Comparison of ENCODE assay signal across 1 cellular context in the genomic region with DNA sequence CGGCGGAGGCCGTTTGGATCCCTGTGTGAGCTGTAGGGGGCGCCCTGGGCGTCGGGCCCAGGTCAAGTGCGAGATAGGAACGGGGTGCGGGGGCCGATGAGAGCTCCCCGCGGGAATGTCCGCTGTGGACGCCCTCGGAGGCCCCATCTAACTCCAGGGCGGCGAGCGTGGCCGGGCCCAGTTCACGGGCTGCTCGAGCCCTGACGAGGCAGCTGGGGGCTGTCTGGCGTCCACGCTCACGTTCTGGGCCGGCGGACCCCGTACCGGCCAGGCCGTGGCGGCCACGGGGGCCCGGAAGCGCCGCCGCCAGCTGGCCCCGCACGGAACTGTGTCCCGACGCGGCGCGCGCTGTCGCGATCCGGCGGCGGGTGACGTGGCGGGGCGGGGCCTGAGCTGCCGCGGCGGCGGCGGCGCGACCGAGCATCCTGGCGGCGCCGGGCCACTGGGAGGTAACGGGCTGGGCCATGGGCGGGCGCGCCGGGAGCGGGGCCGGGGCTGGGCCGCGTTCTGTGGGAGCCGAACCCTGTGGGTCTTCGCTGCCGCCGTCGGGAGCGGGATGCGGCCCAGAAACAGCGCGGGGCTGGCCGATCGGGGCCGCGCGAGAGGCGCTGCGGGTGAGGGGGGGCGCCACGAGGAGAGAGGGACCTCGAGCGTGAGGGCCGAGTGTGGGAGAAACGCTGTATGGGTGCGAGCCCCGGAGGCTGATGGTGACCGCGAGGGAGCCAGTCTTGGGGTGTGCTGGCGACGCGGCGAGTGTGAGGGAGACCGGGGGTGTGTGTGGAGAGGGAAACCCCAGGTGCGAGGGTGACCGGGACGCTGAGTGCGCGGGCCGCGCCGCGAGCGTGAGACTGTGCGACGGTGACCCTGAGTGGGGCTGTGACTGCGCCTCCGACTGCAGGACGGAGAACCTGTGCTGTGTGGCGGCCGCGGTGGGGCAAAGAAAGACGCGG.
TF ChIP-seq lines count a peak whose summit lies in the region.

A gene (plus strand): TSS at position 399 of the 950 bp plus-strand sequence. CDS start 10,201 bp downstream, outside the sequence.

TF ChIP-seq in K562, 482 proteins besides CTCF, POLR2A, EP300 and RAD21 (continued from another document and continues in another):
- no peak for TF ChIP-seq MEIS2 (IDR thresholded peaks at IDR 0.05; ENCODE audit: partially characterized antibody)
- TF ChIP-seq ETV1 (tag; conservative IDR thresholded peaks at IDR 0.05; ENCODE audit: low read depth): peak; percentile 68
- TF ChIP-seq, protein P1, sequence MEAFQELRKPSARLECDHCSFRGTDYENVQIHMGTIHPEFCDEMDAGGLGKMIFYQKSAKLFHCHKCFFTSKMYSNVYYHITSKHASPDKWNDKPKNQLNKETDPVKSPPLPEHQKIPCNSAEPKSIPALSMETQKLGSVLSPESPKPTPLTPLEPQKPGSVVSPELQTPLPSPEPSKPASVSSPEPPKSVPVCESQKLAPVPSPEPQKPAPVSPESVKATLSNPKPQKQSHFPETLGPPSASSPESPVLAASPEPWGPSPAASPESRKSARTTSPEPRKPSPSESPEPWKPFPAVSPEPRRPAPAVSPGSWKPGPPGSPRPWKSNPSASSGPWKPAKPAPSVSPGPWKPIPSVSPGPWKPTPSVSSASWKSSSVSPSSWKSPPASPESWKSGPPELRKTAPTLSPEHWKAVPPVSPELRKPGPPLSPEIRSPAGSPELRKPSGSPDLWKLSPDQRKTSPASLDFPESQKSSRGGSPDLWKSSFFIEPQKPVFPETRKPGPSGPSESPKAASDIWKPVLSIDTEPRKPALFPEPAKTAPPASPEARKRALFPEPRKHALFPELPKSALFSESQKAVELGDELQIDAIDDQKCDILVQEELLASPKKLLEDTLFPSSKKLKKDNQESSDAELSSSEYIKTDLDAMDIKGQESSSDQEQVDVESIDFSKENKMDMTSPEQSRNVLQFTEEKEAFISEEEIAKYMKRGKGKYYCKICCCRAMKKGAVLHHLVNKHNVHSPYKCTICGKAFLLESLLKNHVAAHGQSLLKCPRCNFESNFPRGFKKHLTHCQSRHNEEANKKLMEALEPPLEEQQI (IDR thresholded peaks at IDR 0.05): no peak
- TF ChIP-seq FIP1L1 (IDR thresholded peaks at IDR 0.05; ENCODE audit: low read depth, low read length, poor library complexity, severe bottlenecking): peak; percentile 77
- TF ChIP-seq POLR2B (IDR thresholded peaks at IDR 0.05; ENCODE audit: low read depth, partially characterized antibody): no peak
- TF ChIP-seq ZNF274 (IDR thresholded peaks at IDR 0.05; ENCODE audit: borderline replicate concordance, low read depth, low read length): 0 out of 2 replicates have a peak, but pooled peaks have one; percentile 27
- no peak; the same call in 1 of the 2 replicates for TF ChIP-seq TRIM28 (IDR thresholded peaks at IDR 0.05)
- peak; percentile 29 for TF ChIP-seq POLR2AphosphoS5 (IDR thresholded peaks at IDR 0.05; ENCODE audit: control insufficient read depth, insufficient read depth, low read depth, low read length)
- TF ChIP-seq, protein P2, sequence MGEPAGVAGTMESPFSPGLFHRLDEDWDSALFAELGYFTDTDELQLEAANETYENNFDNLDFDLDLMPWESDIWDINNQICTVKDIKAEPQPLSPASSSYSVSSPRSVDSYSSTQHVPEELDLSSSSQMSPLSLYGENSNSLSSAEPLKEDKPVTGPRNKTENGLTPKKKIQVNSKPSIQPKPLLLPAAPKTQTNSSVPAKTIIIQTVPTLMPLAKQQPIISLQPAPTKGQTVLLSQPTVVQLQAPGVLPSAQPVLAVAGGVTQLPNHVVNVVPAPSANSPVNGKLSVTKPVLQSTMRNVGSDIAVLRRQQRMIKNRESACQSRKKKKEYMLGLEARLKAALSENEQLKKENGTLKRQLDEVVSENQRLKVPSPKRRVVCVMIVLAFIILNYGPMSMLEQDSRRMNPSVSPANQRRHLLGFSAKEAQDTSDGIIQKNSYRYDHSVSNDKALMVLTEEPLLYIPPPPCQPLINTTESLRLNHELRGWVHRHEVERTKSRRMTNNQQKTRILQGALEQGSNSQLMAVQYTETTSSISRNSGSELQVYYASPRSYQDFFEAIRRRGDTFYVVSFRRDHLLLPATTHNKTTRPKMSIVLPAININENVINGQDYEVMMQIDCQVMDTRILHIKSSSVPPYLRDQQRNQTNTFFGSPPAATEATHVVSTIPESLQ (CRISPR knock-in tag; IDR thresholded peaks at IDR 0.05): 0 out of 2 replicates have a peak, but pooled peaks have one; percentile 72
- no peak for TF ChIP-seq ZNF75A (CRISPR knock-in tag; IDR thresholded peaks at IDR 0.05)
- 0 out of 2 replicates have a peak, but pooled peaks have one; percentile 55 for TF ChIP-seq E2F3 (CRISPR knock-in tag; IDR thresholded peaks at IDR 0.05)
- no peak for TF ChIP-seq PTRF (tag; IDR thresholded peaks at IDR 0.05)
- peak; percentile 43 for TF ChIP-seq U2AF1 (optimal IDR thresholded peaks at IDR 0.05; ENCODE audit: low read depth, low read length)
- TF ChIP-seq FOXA3 (CRISPR knock-in tag; conservative IDR thresholded peaks at IDR 0.05 in 1 of 2, IDR thresholded peaks at IDR 0.05 in 1 of 2): no peak
- TF ChIP-seq, protein P3, sequence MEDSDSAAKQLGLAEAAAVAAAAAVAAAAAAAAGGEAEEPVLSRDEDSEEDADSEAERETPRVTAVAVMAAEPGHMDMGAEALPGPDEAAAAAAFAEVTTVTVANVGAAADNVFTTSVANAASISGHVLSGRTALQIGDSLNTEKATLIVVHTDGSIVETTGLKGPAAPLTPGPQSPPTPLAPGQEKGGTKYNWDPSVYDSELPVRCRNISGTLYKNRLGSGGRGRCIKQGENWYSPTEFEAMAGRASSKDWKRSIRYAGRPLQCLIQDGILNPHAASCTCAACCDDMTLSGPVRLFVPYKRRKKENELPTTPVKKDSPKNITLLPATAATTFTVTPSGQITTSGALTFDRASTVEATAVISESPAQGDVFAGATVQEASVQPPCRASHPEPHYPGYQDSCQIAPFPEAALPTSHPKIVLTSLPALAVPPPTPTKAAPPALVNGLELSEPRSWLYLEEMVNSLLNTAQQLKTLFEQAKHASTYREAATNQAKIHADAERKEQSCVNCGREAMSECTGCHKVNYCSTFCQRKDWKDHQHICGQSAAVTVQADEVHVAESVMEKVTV (CRISPR knock-in tag; IDR thresholded peaks at IDR 0.05): peak; percentile 44; the same call in 1 of the 2 replicates
- TF ChIP-seq HNRNPLL (IDR thresholded peaks at IDR 0.05; ENCODE audit: low read depth, low read length, poor library complexity, severe bottlenecking): peak; percentile 98
- TF ChIP-seq ARID2 (IDR thresholded peaks at IDR 0.05): no peak
- TF ChIP-seq, protein P4, sequence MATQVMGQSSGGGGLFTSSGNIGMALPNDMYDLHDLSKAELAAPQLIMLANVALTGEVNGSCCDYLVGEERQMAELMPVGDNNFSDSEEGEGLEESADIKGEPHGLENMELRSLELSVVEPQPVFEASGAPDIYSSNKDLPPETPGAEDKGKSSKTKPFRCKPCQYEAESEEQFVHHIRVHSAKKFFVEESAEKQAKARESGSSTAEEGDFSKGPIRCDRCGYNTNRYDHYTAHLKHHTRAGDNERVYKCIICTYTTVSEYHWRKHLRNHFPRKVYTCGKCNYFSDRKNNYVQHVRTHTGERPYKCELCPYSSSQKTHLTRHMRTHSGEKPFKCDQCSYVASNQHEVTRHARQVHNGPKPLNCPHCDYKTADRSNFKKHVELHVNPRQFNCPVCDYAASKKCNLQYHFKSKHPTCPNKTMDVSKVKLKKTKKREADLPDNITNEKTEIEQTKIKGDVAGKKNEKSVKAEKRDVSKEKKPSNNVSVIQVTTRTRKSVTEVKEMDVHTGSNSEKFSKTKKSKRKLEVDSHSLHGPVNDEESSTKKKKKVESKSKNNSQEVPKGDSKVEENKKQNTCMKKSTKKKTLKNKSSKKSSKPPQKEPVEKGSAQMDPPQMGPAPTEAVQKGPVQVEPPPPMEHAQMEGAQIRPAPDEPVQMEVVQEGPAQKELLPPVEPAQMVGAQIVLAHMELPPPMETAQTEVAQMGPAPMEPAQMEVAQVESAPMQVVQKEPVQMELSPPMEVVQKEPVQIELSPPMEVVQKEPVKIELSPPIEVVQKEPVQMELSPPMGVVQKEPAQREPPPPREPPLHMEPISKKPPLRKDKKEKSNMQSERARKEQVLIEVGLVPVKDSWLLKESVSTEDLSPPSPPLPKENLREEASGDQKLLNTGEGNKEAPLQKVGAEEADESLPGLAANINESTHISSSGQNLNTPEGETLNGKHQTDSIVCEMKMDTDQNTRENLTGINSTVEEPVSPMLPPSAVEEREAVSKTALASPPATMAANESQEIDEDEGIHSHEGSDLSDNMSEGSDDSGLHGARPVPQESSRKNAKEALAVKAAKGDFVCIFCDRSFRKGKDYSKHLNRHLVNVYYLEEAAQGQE (CRISPR knock-in tag; IDR thresholded peaks at IDR 0.05; ENCODE audit: low read depth): peak; percentile 64; the same call in 1 of the 2 replicates
- TF ChIP-seq MTA1 (IDR thresholded peaks at IDR 0.05; ENCODE audit: borderline replicate concordance): peak; percentile 73
- TF ChIP-seq PHF20 (IDR thresholded peaks at IDR 0.05; ENCODE audit: partially characterized antibody): peak; percentile 52
- TF ChIP-seq, protein P5, sequence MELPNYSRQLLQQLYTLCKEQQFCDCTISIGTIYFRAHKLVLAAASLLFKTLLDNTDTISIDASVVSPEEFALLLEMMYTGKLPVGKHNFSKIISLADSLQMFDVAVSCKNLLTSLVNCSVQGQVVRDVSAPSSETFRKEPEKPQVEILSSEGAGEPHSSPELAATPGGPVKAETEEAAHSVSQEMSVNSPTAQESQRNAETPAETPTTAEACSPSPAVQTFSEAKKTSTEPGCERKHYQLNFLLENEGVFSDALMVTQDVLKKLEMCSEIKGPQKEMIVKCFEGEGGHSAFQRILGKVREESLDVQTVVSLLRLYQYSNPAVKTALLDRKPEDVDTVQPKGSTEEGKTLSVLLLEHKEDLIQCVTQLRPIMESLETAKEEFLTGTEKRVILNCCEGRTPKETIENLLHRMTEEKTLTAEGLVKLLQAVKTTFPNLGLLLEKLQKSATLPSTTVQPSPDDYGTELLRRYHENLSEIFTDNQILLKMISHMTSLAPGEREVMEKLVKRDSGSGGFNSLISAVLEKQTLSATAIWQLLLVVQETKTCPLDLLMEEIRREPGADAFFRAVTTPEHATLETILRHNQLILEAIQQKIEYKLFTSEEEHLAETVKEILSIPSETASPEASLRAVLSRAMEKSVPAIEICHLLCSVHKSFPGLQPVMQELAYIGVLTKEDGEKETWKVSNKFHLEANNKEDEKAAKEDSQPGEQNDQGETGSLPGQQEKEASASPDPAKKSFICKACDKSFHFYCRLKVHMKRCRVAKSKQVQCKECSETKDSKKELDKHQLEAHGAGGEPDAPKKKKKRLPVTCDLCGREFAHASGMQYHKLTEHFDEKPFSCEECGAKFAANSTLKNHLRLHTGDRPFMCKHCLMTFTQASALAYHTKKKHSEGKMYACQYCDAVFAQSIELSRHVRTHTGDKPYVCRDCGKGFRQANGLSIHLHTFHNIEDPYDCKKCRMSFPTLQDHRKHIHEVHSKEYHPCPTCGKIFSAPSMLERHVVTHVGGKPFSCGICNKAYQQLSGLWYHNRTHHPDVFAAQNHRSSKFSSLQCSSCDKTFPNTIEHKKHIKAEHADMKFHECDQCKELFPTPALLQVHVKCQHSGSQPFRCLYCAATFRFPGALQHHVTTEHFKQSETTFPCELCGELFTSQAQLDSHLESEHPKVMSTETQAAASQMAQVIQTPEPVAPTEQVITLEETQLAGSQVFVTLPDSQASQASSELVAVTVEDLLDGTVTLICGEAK (IDR thresholded peaks at IDR 0.05): peak; percentile 75
- TF ChIP-seq, protein P5 (CRISPR knock-in tag; IDR thresholded peaks at IDR 0.05): no peak
- TF ChIP-seq SAFB (IDR thresholded peaks at IDR 0.05; ENCODE audit: borderline replicate concordance, low read depth, low read length): peak; percentile 88
- TF ChIP-seq, protein P6, sequence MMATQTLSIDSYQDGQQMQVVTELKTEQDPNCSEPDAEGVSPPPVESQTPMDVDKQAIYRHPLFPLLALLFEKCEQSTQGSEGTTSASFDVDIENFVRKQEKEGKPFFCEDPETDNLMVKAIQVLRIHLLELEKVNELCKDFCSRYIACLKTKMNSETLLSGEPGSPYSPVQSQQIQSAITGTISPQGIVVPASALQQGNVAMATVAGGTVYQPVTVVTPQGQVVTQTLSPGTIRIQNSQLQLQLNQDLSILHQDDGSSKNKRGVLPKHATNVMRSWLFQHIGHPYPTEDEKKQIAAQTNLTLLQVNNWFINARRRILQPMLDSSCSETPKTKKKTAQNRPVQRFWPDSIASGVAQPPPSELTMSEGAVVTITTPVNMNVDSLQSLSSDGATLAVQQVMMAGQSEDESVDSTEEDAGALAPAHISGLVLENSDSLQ (IDR thresholded peaks at IDR 0.05): no peak
- TF ChIP-seq DACH1 (IDR thresholded peaks at IDR 0.05; ENCODE audit: partially characterized antibody): peak; percentile 50
- TF ChIP-seq, protein P7, sequence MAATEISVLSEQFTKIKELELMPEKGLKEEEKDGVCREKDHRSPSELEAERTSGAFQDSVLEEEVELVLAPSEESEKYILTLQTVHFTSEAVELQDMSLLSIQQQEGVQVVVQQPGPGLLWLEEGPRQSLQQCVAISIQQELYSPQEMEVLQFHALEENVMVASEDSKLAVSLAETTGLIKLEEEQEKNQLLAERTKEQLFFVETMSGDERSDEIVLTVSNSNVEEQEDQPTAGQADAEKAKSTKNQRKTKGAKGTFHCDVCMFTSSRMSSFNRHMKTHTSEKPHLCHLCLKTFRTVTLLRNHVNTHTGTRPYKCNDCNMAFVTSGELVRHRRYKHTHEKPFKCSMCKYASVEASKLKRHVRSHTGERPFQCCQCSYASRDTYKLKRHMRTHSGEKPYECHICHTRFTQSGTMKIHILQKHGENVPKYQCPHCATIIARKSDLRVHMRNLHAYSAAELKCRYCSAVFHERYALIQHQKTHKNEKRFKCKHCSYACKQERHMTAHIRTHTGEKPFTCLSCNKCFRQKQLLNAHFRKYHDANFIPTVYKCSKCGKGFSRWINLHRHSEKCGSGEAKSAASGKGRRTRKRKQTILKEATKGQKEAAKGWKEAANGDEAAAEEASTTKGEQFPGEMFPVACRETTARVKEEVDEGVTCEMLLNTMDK (IDR thresholded peaks at IDR 0.05; ENCODE audit: borderline replicate concordance, insufficient read depth, low read depth, low read length, poor library complexity, severe bottlenecking): peak; percentile 95
